In genomic region chr15:78859971-78860733, GRCh38 we compare ENCODE assay signal across 1 cellular context.
TF ChIP-seq lines count a peak whose summit lies in the region.

No MANE protein-coding gene starts in this region.

TF ChIP-seq in HepG2, 621 proteins besides CTCF, POLR2A, EP300 and RAD21 (continued from another document):
- no peak for TF ChIP-seq ZNF337 (CRISPR knock-in tag; IDR thresholded peaks at IDR 0.05; ENCODE audit: borderline replicate concordance, low read depth)
- peak; percentile 79 for TF ChIP-seq IRF2 (CRISPR knock-in tag; IDR thresholded peaks at IDR 0.05)
- peak; percentile 63; the same call in 1 of the 2 replicates for TF ChIP-seq KDM2A (CRISPR knock-in tag; IDR thresholded peaks at IDR 0.05; ENCODE audit: borderline replicate concordance, low read depth)
- no peak for TF ChIP-seq MAFK (conservative IDR thresholded peaks at IDR 0.05 in 1 of 2, IDR thresholded peaks at IDR 0.05 in 1 of 2; ENCODE audit: low read length in 2 of 2)
- TF ChIP-seq ZNF460 (CRISPR knock-in tag; IDR thresholded peaks at IDR 0.05; ENCODE audit: borderline replicate concordance), result no peak; the same call in 1 of the 2 replicates
- no peak for TF ChIP-seq JUNB (CRISPR knock-in tag; IDR thresholded peaks at IDR 0.05; ENCODE audit: borderline replicate concordance)
- TF ChIP-seq ZBTB33 (CRISPR knock-in tag; IDR thresholded peaks at IDR 0.05), result 0 out of 2 replicates have a peak, but pooled peaks have one; percentile 32
- no peak for TF ChIP-seq ARID2 (CRISPR knock-in tag; IDR thresholded peaks at IDR 0.05; ENCODE audit: borderline replicate concordance)
- TF ChIP-seq SMARCE1 (IDR thresholded peaks at IDR 0.05; ENCODE audit: borderline replicate concordance), result no peak
- no peak for TF ChIP-seq GATAD2A (CRISPR knock-in tag; IDR thresholded peaks at IDR 0.05)
- no peak for TF ChIP-seq ZFAT (CRISPR knock-in tag; conservative IDR thresholded peaks at IDR 0.05)
- TF ChIP-seq MBNL3 (CRISPR knock-in tag; conservative IDR thresholded peaks at IDR 0.05), result no peak
- no peak for TF ChIP-seq GATAD1 (CRISPR knock-in tag; IDR thresholded peaks at IDR 0.05)
- TF ChIP-seq ZNF317 (CRISPR knock-in tag; IDR thresholded peaks at IDR 0.05), result no peak
- no peak for TF ChIP-seq FOXJ3 (CRISPR knock-in tag; IDR thresholded peaks at IDR 0.05; ENCODE audit: borderline replicate concordance)
- TF ChIP-seq ZSCAN9 (CRISPR knock-in tag; IDR thresholded peaks at IDR 0.05; ENCODE audit: borderline replicate concordance), result no peak
- TF ChIP-seq MLLT10 (CRISPR knock-in tag; IDR thresholded peaks at IDR 0.05), result no peak
- TF ChIP-seq ARNTL (CRISPR knock-in tag; IDR thresholded peaks at IDR 0.05), result no peak
- no peak for TF ChIP-seq FOSL1 (CRISPR knock-in tag; IDR thresholded peaks at IDR 0.05; ENCODE audit: borderline replicate concordance)
- no peak for TF ChIP-seq ZBTB10 (CRISPR knock-in tag; IDR thresholded peaks at IDR 0.05; ENCODE audit: borderline replicate concordance)
- TF ChIP-seq SP1 (IDR thresholded peaks at IDR 0.05), result no peak
- TF ChIP-seq SP1 (CRISPR knock-in tag; IDR thresholded peaks at IDR 0.05), result peak; percentile 32; the same call in 1 of the 2 replicates
- 0 out of 2 replicates have a peak, but pooled peaks have one; percentile 36 for TF ChIP-seq NCOA2 (CRISPR knock-in tag; IDR thresholded peaks at IDR 0.05)
- TF ChIP-seq, protein P1, sequence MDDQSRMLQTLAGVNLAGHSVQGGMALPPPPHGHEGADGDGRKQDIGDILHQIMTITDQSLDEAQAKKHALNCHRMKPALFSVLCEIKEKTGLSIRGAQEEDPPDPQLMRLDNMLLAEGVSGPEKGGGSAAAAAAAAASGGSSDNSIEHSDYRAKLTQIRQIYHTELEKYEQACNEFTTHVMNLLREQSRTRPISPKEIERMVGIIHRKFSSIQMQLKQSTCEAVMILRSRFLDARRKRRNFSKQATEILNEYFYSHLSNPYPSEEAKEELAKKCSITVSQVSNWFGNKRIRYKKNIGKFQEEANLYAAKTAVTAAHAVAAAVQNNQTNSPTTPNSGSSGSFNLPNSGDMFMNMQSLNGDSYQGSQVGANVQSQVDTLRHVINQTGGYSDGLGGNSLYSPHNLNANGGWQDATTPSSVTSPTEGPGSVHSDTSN (CRISPR knock-in tag; IDR thresholded peaks at IDR 0.05; ENCODE audit: borderline replicate concordance), result no peak
- no peak for TF ChIP-seq ZNF30 (CRISPR knock-in tag; IDR thresholded peaks at IDR 0.05)
- 0 out of 2 replicates have a peak, but pooled peaks have one; percentile 70 for TF ChIP-seq ZNF552 (CRISPR knock-in tag; IDR thresholded peaks at IDR 0.05; ENCODE audit: borderline replicate concordance)
- TF ChIP-seq ZNF567 (CRISPR knock-in tag; IDR thresholded peaks at IDR 0.05; ENCODE audit: borderline replicate concordance), result no peak
- no peak for TF ChIP-seq AHR (CRISPR knock-in tag; IDR thresholded peaks at IDR 0.05)
- no peak for TF ChIP-seq NFE2L2 (IDR thresholded peaks at IDR 0.05; ENCODE audit: low read length)
- no peak for TF ChIP-seq ZNF224 (CRISPR knock-in tag; IDR thresholded peaks at IDR 0.05)
- TF ChIP-seq ZNF331 (CRISPR knock-in tag; IDR thresholded peaks at IDR 0.05), result peak; percentile 50; the same call in 1 of the 2 replicates
- 0 out of 2 replicates have a peak, but pooled peaks have one; percentile 27 for TF ChIP-seq ZFX (CRISPR knock-in tag; IDR thresholded peaks at IDR 0.05; ENCODE audit: low read depth)
- TF ChIP-seq, protein P2, sequence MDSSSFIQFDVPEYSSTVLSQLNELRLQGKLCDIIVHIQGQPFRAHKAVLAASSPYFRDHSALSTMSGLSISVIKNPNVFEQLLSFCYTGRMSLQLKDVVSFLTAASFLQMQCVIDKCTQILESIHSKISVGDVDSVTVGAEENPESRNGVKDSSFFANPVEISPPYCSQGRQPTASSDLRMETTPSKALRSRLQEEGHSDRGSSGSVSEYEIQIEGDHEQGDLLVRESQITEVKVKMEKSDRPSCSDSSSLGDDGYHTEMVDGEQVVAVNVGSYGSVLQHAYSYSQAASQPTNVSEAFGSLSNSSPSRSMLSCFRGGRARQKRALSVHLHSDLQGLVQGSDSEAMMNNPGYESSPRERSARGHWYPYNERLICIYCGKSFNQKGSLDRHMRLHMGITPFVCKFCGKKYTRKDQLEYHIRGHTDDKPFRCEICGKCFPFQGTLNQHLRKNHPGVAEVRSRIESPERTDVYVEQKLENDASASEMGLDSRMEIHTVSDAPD (CRISPR knock-in tag; IDR thresholded peaks at IDR 0.05), result no peak
- no peak for TF ChIP-seq ZNF143 (CRISPR knock-in tag; IDR thresholded peaks at IDR 0.05)
- TF ChIP-seq TERF1 (CRISPR knock-in tag; IDR thresholded peaks at IDR 0.05), result no peak
- TF ChIP-seq FOXM1 (CRISPR knock-in tag; IDR thresholded peaks at IDR 0.05), result no peak
- TF ChIP-seq, protein P3, sequence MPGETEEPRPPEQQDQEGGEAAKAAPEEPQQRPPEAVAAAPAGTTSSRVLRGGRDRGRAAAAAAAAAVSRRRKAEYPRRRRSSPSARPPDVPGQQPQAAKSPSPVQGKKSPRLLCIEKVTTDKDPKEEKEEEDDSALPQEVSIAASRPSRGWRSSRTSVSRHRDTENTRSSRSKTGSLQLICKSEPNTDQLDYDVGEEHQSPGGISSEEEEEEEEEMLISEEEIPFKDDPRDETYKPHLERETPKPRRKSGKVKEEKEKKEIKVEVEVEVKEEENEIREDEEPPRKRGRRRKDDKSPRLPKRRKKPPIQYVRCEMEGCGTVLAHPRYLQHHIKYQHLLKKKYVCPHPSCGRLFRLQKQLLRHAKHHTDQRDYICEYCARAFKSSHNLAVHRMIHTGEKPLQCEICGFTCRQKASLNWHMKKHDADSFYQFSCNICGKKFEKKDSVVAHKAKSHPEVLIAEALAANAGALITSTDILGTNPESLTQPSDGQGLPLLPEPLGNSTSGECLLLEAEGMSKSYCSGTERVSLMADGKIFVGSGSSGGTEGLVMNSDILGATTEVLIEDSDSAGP (CRISPR knock-in tag; IDR thresholded peaks at IDR 0.05; ENCODE audit: borderline replicate concordance), result no peak
- no peak for TF ChIP-seq CBX1 (IDR thresholded peaks at IDR 0.05; ENCODE audit: low read depth)
- no peak for TF ChIP-seq CHCHD3 (CRISPR knock-in tag; IDR thresholded peaks at IDR 0.05)
- TF ChIP-seq KDM6A (CRISPR knock-in tag; IDR thresholded peaks at IDR 0.05; ENCODE audit: low read depth), result no peak
- no peak for TF ChIP-seq HNF4A (CRISPR knock-in tag; IDR thresholded peaks at IDR 0.05)
- TF ChIP-seq RELA (CRISPR knock-in tag; IDR thresholded peaks at IDR 0.05), result no peak
- TF ChIP-seq, protein P4, sequence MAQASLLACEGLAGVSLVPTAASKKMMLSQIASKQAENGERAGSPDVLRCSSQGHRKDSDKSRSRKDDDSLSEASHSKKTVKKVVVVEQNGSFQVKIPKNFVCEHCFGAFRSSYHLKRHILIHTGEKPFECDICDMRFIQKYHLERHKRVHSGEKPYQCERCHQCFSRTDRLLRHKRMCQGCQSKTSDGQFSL (CRISPR knock-in tag; IDR thresholded peaks at IDR 0.05), result no peak
- no peak for TF ChIP-seq ZBTB8A (CRISPR knock-in tag; IDR thresholded peaks at IDR 0.05; ENCODE audit: borderline replicate concordance, low read depth)
- no peak for TF ChIP-seq ZNF430 (CRISPR knock-in tag; IDR thresholded peaks at IDR 0.05)
- no peak for TF ChIP-seq ZNF510 (CRISPR knock-in tag; IDR thresholded peaks at IDR 0.05; ENCODE audit: low read depth)
- TF ChIP-seq ZNF614 (CRISPR knock-in tag; IDR thresholded peaks at IDR 0.05; ENCODE audit: borderline replicate concordance), result 0 out of 2 replicates have a peak, but pooled peaks have one; percentile 31
- no peak for TF ChIP-seq CEBPG (CRISPR knock-in tag; IDR thresholded peaks at IDR 0.05)
- no peak for TF ChIP-seq SP2 (CRISPR knock-in tag; IDR thresholded peaks at IDR 0.05)
- TF ChIP-seq CSRNP2 (CRISPR knock-in tag; conservative IDR thresholded peaks at IDR 0.05; ENCODE audit: low read depth), result no peak
- no peak for TF ChIP-seq TIGD3 (CRISPR knock-in tag; IDR thresholded peaks at IDR 0.05; ENCODE audit: borderline replicate concordance)
- TF ChIP-seq KAT8 (CRISPR knock-in tag; IDR thresholded peaks at IDR 0.05), result peak; percentile 39; the same call in 1 of the 2 replicates
- TF ChIP-seq ZNF615 (CRISPR knock-in tag; IDR thresholded peaks at IDR 0.05; ENCODE audit: borderline replicate concordance), result no peak
- no peak for TF ChIP-seq ZNF281 (CRISPR knock-in tag; IDR thresholded peaks at IDR 0.05; ENCODE audit: borderline replicate concordance)
